ENCODE assay signal across 18 cellular contexts in the genomic region with DNA sequence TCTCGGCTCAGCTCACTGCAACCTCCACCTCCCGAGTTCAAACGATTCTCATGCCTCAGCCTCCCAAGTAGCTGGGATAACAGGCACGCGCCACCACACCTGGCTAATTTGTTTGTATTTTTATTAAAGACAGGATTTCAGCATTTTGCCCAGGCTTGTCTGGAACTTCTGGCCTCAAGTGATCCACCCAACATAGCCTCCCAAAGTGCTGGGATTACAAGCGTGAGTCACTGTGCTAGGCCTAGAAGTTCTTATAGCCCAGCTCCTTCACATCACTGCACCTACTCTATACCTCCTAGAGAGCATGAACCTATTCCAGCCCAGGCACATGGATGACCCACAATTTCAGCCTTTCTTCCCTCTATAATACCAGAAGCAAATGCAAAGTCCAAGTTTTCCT. TPM values are rescaled to one million over a fixed set of nuclear protein-coding genes. Genes with fewer than 3 reads are reported as not detected.
DNase-seq lines count a peak whose midpoint lies in the region; ATAC-seq and TF ChIP-seq lines count a peak whose summit lies in the region.
"Had no signal": no experiment of that assay in that cellular context is flagged by ENCODE, and none has a peak within 500 bp of the region (broad histone marks: within the 10 kb centered on the region; RNA-seq: fewer than 3 reads in every experiment).

No MANE protein-coding gene starts in this region.

- no peak for ATAC-seq in stimulated activated naive CD8-positive, alpha-beta T cell treated with anti-CD3 and anti-CD28 coated beads, Interleukin-15, Interleukin-2, amounts not matched to agents 100 U/mL and 50 U/mL, for 24 hours
- ATAC-seq in activated CD4-positive, CD25-positive, alpha-beta regulatory T cell treated with anti-CD3 and anti-CD28 coated beads, Interleukin-2, amount 50 U/mL, for 24 hours: no peak
- ATAC-seq: HCT116 had no signal

- H3K27ac Mint-ChIP-seq in stimulated activated naive CD8-positive, alpha-beta T cell treated with anti-CD3 and anti-CD28 coated beads, Interleukin-15, Interleukin-2, amounts not matched to agents 100 ng/mL and 50 ng/mL, for 24 hours: peak overlapping the region; percentile 20
- no peak overlapping the region for H3K27ac Mint-ChIP-seq in activated T-helper 2 cell treated with anti-CD3 and anti-CD28 coated beads, Interferon-gamma antibody, Interleukin-2, Interleukin-4, amounts not matched to agents 10 μg/mL and 5 μg/mL and 100 μg/mL, durations not matched to agents 14 hours and 24 hours and 36 hours
- H3K27ac Mint-ChIP-seq in mesothelial cell of epicardium: no peak overlapping the region
- no peak overlapping the region for H3K27ac Mint-ChIP-seq in chondrocyte (ENCODE audit: unreplicated experiment)

- DNase-seq in stimulated activated naive CD8-positive, alpha-beta T cell treated with anti-CD3 and anti-CD28 coated beads, Interleukin-15, Interleukin-2, amounts not matched to agents 100 U/mL and 50 U/mL, for 24 hours: no peak
- DNase-seq in activated T-helper 2 cell treated with anti-CD3 and anti-CD28 coated beads, Interferon-gamma antibody, Interleukin-2, Interleukin-4, amounts not matched to agents 10 μg/mL and 5 μg/mL and 100 μg/mL, durations not matched to agents 14 hours and 24 hours and 36 hours (ENCODE audit: low spot score): no peak
- DNase-seq in mesothelial cell of epicardium (ENCODE audit: low spot score in 2 of 2, unreplicated experiment in 2 of 2): no peak
- DNase-seq in NCI-H2081 (lab: John Stamatoyannopoulos, UW): no peak
- no peak for DNase-seq in chondrocyte (ENCODE audit: low spot score)
- DNase-seq: activated CD4-positive, CD25-positive, alpha-beta regulatory T cell treated with anti-CD3 and anti-CD28 coated beads, Interleukin-2, amount 50 U/mL, for 72 hours; dermis blood vessel endothelial cell; DMS53; head of caudate nucleus; mesenchymal stem cell; NCI-H1436 treated with DMSO at 0.1 percent for 48 hours; occipital lobe; stimulated activated CD4-positive, alpha-beta T cell treated with anti-CD3 and anti-CD28 coated beads, Interleukin-1b, Interleukin-23, amount 100 ng/mL, for 48 hours had no signal

- H3K36me3 Mint-ChIP-seq in stimulated activated naive CD8-positive, alpha-beta T cell treated with anti-CD3 and anti-CD28 coated beads, Interleukin-15, Interleukin-2, amounts not matched to agents 100 ng/mL and 50 ng/mL, for 24 hours (ENCODE audit: low read depth): peaks cover 18% of the 10 kb centered on the region
- H3K36me3 Mint-ChIP-seq in activated T-helper 2 cell treated with anti-CD3 and anti-CD28 coated beads, Interferon-gamma antibody, Interleukin-2, Interleukin-4, amounts not matched to agents 10 μg/mL and 5 μg/mL and 100 μg/mL, durations not matched to agents 14 hours and 24 hours and 36 hours (ENCODE audit: low read depth): peaks cover 13% of the 10 kb centered on the region
- peaks cover 2% of the 10 kb centered on the region for H3K36me3 Mint-ChIP-seq in mesothelial cell of epicardium
- peaks cover 6% of the 10 kb centered on the region for H3K36me3 Mint-ChIP-seq in chondrocyte (ENCODE audit: low read depth)

- TF ChIP-seq CTCF in mesothelial cell of epicardium (IDR thresholded peaks at IDR 0.05; ENCODE audit: unreplicated experiment) (no peak), chondrocyte (IDR thresholded peaks at IDR 0.05) (no peak)

- H3K4me3 Mint-ChIP-seq in stimulated activated naive CD8-positive, alpha-beta T cell treated with anti-CD3 and anti-CD28 coated beads, Interleukin-15, Interleukin-2, amounts not matched to agents 100 ng/mL and 50 ng/mL, for 24 hours: no peak overlapping the region
- peak overlapping the region; percentile 31 for H3K4me3 Mint-ChIP-seq in activated T-helper 2 cell treated with anti-CD3 and anti-CD28 coated beads, Interferon-gamma antibody, Interleukin-2, Interleukin-4, amounts not matched to agents 10 μg/mL and 5 μg/mL and 100 μg/mL, durations not matched to agents 14 hours and 24 hours and 36 hours (ENCODE audit: low read depth)
- H3K4me3 Mint-ChIP-seq in mesothelial cell of epicardium (peak overlapping the region; percentile 24), chondrocyte (ENCODE audit: unreplicated experiment) (no peak overlapping the region)

- intact Hi-C loops in activated T-helper 2 cell treated with anti-CD3 and anti-CD28 coated beads, Interferon-gamma antibody, Interleukin-2, Interleukin-4, amounts not matched to agents 10 μg/mL and 5 μg/mL and 100 μg/mL, durations not matched to agents 14 hours and 24 hours and 36 hours (cut with micrococcal nuclease): loop anchor here (2.0 to 5.0 kb wide), 4 partner anchors 55 to 240 kb away; a partner anchor contains a TSS

- H3K4me1 Mint-ChIP-seq in stimulated activated naive CD8-positive, alpha-beta T cell treated with anti-CD3 and anti-CD28 coated beads, Interleukin-15, Interleukin-2, amounts not matched to agents 100 ng/mL and 50 ng/mL, for 24 hours (ENCODE audit: low read depth): peaks cover 36% of the 10 kb centered on the region
- H3K4me1 Mint-ChIP-seq in activated T-helper 2 cell treated with anti-CD3 and anti-CD28 coated beads, Interferon-gamma antibody, Interleukin-2, Interleukin-4, amounts not matched to agents 10 μg/mL and 5 μg/mL and 100 μg/mL, durations not matched to agents 14 hours and 24 hours and 36 hours (ENCODE audit: low read depth): peaks cover 19% of the 10 kb centered on the region
- H3K4me1 Mint-ChIP-seq in mesothelial cell of epicardium: peaks cover 14% of the 10 kb centered on the region
- H3K4me1 Mint-ChIP-seq in chondrocyte (ENCODE audit: low read depth): peaks cover 28% of the 10 kb centered on the region

- no peaks in the 10 kb centered on the region for H3K9me3 Mint-ChIP-seq in stimulated activated naive CD8-positive, alpha-beta T cell treated with anti-CD3 and anti-CD28 coated beads, Interleukin-15, Interleukin-2, amounts not matched to agents 100 ng/mL and 50 ng/mL, for 24 hours
- H3K9me3 Mint-ChIP-seq in activated T-helper 2 cell treated with anti-CD3 and anti-CD28 coated beads, Interferon-gamma antibody, Interleukin-2, Interleukin-4, amounts not matched to agents 10 μg/mL and 5 μg/mL and 100 μg/mL, durations not matched to agents 14 hours and 24 hours and 36 hours: no peaks in the 10 kb centered on the region
- H3K9me3 Mint-ChIP-seq in mesothelial cell of epicardium (no peaks in the 10 kb centered on the region), chondrocyte (ENCODE audit: low read depth) (no peaks in the 10 kb centered on the region)

- H3K27me3 Mint-ChIP-seq in stimulated activated naive CD8-positive, alpha-beta T cell treated with anti-CD3 and anti-CD28 coated beads, Interleukin-15, Interleukin-2, amounts not matched to agents 100 ng/mL and 50 ng/mL, for 24 hours: peaks cover 12% of the 10 kb centered on the region
- H3K27me3 Mint-ChIP-seq in activated T-helper 2 cell treated with anti-CD3 and anti-CD28 coated beads, Interferon-gamma antibody, Interleukin-2, Interleukin-4, amounts not matched to agents 10 μg/mL and 5 μg/mL and 100 μg/mL, durations not matched to agents 14 hours and 24 hours and 36 hours (ENCODE audit: low read depth): peaks cover 10% of the 10 kb centered on the region
- peaks cover 21% of the 10 kb centered on the region for H3K27me3 Mint-ChIP-seq in mesothelial cell of epicardium (ENCODE audit: low read depth)
- H3K27me3 Mint-ChIP-seq in chondrocyte (ENCODE audit: low read depth): peaks cover 13% of the 10 kb centered on the region

RNA-seq across cellular contexts. Expression of a gene that starts 1.3 kb away (rescaled TPM):
- 49.1 and 56.3 TPM in 2 replicates for total RNA-seq in activated T-helper 2 cell treated with anti-CD3 and anti-CD28 coated beads, Interferon-gamma antibody, Interleukin-2, Interleukin-4, amounts not matched to agents 10 μg/mL and 5 μg/mL and 100 μg/mL, durations not matched to agents 14 hours and 24 hours and 36 hours
- total RNA-seq in mesothelial cell of epicardium: 28.5 to 33.0 TPM (median 31.2 TPM) in 3 replicates
- total RNA-seq in chondrocyte: 25.9 to 35.1 TPM (median 29.7 TPM) in 3 replicates

RNA-seq across cellular contexts. Expression of a gene that starts 20.3 kb away (rescaled TPM):
- 41.4 and 44.7 TPM in 2 replicates for total RNA-seq in activated T-helper 2 cell treated with anti-CD3 and anti-CD28 coated beads, Interferon-gamma antibody, Interleukin-2, Interleukin-4, amounts not matched to agents 10 μg/mL and 5 μg/mL and 100 μg/mL, durations not matched to agents 14 hours and 24 hours and 36 hours
- 20.7 to 25.6 TPM (median 24.1 TPM) in 3 replicates for total RNA-seq in mesothelial cell of epicardium
- 11.9 to 16.9 TPM (median 14.1 TPM) in 3 replicates for total RNA-seq in chondrocyte

RNA-seq across cellular contexts. Expression of a gene that starts 42.3 kb away (rescaled TPM):
- total RNA-seq in activated T-helper 2 cell treated with anti-CD3 and anti-CD28 coated beads, Interferon-gamma antibody, Interleukin-2, Interleukin-4, amounts not matched to agents 10 μg/mL and 5 μg/mL and 100 μg/mL, durations not matched to agents 14 hours and 24 hours and 36 hours: not detected in 2 replicates
- total RNA-seq in mesothelial cell of epicardium (0.09 TPM in 1 of 3 replicates, not detected in the others), chondrocyte (not detected in 3 replicates)
- total RNA-seq: dermis blood vessel endothelial cell, esophagus muscularis mucosa, sciatic nerve had no signal

RNA-seq across cellular contexts. Expression of a gene that starts 58.4 kb away (rescaled TPM):
- 31.2 and 33.1 TPM in 2 replicates for total RNA-seq in activated T-helper 2 cell treated with anti-CD3 and anti-CD28 coated beads, Interferon-gamma antibody, Interleukin-2, Interleukin-4, amounts not matched to agents 10 μg/mL and 5 μg/mL and 100 μg/mL, durations not matched to agents 14 hours and 24 hours and 36 hours
- 18.5 to 20.1 TPM (median 19.0 TPM) in 3 replicates for total RNA-seq in mesothelial cell of epicardium
- total RNA-seq in chondrocyte: 16.3 to 18.7 TPM (median 16.3 TPM) in 3 replicates

RNA-seq across cellular contexts. Expression of a gene that starts 59.3 kb away (rescaled TPM):
- 273 and 278 TPM in 2 replicates for total RNA-seq in activated T-helper 2 cell treated with anti-CD3 and anti-CD28 coated beads, Interferon-gamma antibody, Interleukin-2, Interleukin-4, amounts not matched to agents 10 μg/mL and 5 μg/mL and 100 μg/mL, durations not matched to agents 14 hours and 24 hours and 36 hours
- total RNA-seq in mesothelial cell of epicardium: 157 to 162 TPM (median 159 TPM) in 3 replicates
- total RNA-seq in chondrocyte: 54.4 to 74.1 TPM (median 72.2 TPM) in 3 replicates

Comparison
In these comparisons a context has a peak if more than half of its experiments do, and no peak if none do; other contexts are left out.
1. H3K4me3 Mint-ChIP-seq: peak in activated T-helper 2 cell treated with anti-CD3 and anti-CD28 coated beads, Interferon-gamma antibody, Interleukin-2, Interleukin-4, amounts not matched to agents 10 μg/mL and 5 μg/mL and 100 μg/mL, durations not matched to agents 14 hours and 24 hours and 36 hours (single experiment) and mesothelial cell of epicardium (single experiment); none in stimulated activated naive CD8-positive, alpha-beta T cell treated with anti-CD3 and anti-CD28 coated beads, Interleukin-15, Interleukin-2, amounts not matched to agents 100 ng/mL and 50 ng/mL, for 24 hours (single experiment) and chondrocyte (single experiment).